In the genomic region with DNA sequence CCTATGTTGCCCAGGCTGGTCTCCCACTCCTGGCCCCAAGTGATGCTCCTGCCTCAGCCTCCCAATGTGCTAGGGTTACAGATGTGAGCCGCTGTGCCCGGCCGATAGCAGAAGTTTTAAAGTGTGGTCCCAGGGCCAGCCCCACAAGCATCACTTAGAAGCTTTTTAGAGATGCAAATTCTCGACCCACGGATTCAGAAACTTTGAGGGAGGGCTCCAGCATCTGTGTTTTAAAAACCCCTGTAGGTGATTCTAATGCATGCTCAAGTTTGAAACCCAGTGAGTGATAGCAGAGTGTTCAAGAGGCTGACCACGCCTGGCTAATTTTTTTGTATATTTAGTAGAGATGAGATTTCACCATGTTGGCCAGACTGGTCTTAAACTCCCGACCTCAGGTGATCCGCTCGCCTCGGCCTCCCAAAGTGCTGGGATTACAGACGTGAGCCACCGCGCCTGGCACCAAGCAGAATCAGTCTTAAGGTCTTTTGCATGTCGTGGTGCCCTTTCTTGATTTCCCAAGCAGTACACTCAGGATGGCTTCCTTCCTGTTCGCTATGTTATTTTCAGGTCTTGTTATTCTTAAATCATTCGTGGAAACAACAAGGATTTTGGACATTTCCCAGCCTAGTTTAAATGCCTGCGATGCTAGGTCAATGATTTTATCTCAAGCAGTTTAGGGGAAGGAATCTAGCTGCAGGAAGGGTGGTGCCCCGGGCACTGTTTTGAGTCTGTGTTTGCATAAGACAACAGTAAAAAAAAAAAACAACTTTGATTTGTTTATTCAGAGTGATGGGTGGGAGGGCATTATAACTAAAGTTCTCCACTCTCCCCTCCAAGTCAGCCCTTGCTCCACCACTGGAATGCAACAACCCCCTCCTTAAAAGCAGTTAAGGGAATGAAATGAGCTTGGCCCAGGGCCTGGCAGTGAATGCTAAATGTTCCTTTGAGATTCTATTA, we compare ENCODE assay signal across 8 cellular contexts. TPM values are rescaled to one million over a fixed set of nuclear protein-coding genes. Genes with fewer than 3 reads are reported as not detected.
DNase-seq lines count a peak whose midpoint lies in the region; ATAC-seq, FAIRE-seq and TF ChIP-seq lines count a peak whose summit lies in the region.

No MANE protein-coding gene starts in this region.

- H3K27ac Mint-ChIP-seq in IgD-negative memory B cell (peak overlapping the region; percentile 93 to 98 (median 95)), endodermal cell (peak overlapping the region; percentile 30)
- H3K27ac Mint-ChIP-seq in naive thymus-derived CD8-positive, alpha-beta T cell: peak overlapping the region in 8 of 10 donors; percentile 3 to 76 (median 36)

- H3K4me3 Mint-ChIP-seq in IgD-negative memory B cell (peak overlapping the region; percentile 79 to 96 (median 83)), endodermal cell (no peak overlapping the region)
- H3K4me3 Mint-ChIP-seq in naive thymus-derived CD8-positive, alpha-beta T cell: peak overlapping the region in 3 of 10 donors; percentile 29 to 34 (median 33)

- CTCF ChIA-PET in BJ (lab: Yijun Ruan, JAX): interaction anchor here (0.5 kb wide), 1 partner anchor 14 kb away, joined by 4 read pairs; no protein-coding TSS in a partner anchor

- TF ChIP-seq CTCF in BJ (IDR thresholded peaks at IDR 0.05; ENCODE audit: insufficient read depth, low read depth, low read length) (no peak), endodermal cell (conservative IDR thresholded peaks at IDR 0.05) (no peak)

- H3K36me3 ChIP-seq in BJ (ENCODE audit: control insufficient read depth, insufficient read depth, low read length) (no peaks in the 10 kb centered on the region), endodermal cell (ENCODE audit: control insufficient read depth, insufficient read depth, low read length) (no peaks in the 10 kb centered on the region)

- H3K4me1 ChIP-seq in endodermal cell (ENCODE audit: control insufficient read depth, insufficient read depth, low read length): no peaks in the 10 kb centered on the region

- H3K27me3 Mint-ChIP-seq in IgD-negative memory B cell (no peaks in the 10 kb centered on the region), endodermal cell (ENCODE audit: insufficient read depth) (no peaks in the 10 kb centered on the region)
- no peaks in the 10 kb centered on the region for H3K27me3 Mint-ChIP-seq in naive thymus-derived CD8-positive, alpha-beta T cell

- DNase-seq in BJ (ENCODE audit: low read depth) (peak; percentile 92), endodermal cell (no peak), H54 (ENCODE audit: insufficient read length, low spot score) (no peak)
- no peak for DNase-seq in naive thymus-derived CD8-positive, alpha-beta T cell

- no peak for ATAC-seq in naive thymus-derived CD8-positive, alpha-beta T cell
- ATAC-seq in GM18505 (IDR thresholded peaks at IDR 0.05; ENCODE audit: unreplicated experiment): no peak
- ATAC-seq in HG02970 (IDR thresholded peaks at IDR 0.05; ENCODE audit: low FRiP score, unreplicated experiment): no peak
- ATAC-seq in GM21360 (IDR thresholded peaks at IDR 0.05; ENCODE audit: unreplicated experiment): no peak

- H3K36me3 Mint-ChIP-seq in IgD-negative memory B cell (no peaks in the 10 kb centered on the region), endodermal cell (ENCODE audit: low read depth) (no peaks in the 10 kb centered on the region)
- no peaks in the 10 kb centered on the region for H3K36me3 Mint-ChIP-seq in naive thymus-derived CD8-positive, alpha-beta T cell

- no peak for TF ChIP-seq POLR2A in GM18505 (IDR thresholded peaks at IDR 0.05; ENCODE audit: borderline replicate concordance, extremely low read depth, insufficient read depth, insufficient read length)
- no peak for TF ChIP-seq POLR2A in H54 (IDR thresholded peaks at IDR 0.05; ENCODE audit: low read depth, low read length)

- H3K4me1 Mint-ChIP-seq in IgD-negative memory B cell (peaks cover 36 to 42% (median 40%) of the 10 kb centered on the region in 3 donors), endodermal cell (peaks cover 7% of the 10 kb centered on the region)
- peaks cover 5 to 45% (median 14%) of the 10 kb centered on the region in 4 donors for H3K4me1 Mint-ChIP-seq in naive thymus-derived CD8-positive, alpha-beta T cell

- no peaks in the 10 kb centered on the region for H3K9me3 ChIP-seq in endodermal cell (ENCODE audit: control insufficient read depth, low read length)

- H3K4me3 ChIP-seq in BJ (ENCODE audit: low read depth, low read length) (no peak overlapping the region), endodermal cell (ENCODE audit: low read length) (no peak overlapping the region)

- H3K27ac ChIP-seq in endodermal cell (ENCODE audit: low read depth, low read length): no peak overlapping the region

- FAIRE-seq in H54 (lab: Jason Lieb, UNC): no peak

- no peak overlapping the region for H3K9ac ChIP-seq in endodermal cell (ENCODE audit: extremely low read depth, low read length, poor library complexity, severe bottlenecking)

- H3K9me3 Mint-ChIP-seq in IgD-negative memory B cell (no peaks in the 10 kb centered on the region), endodermal cell (no peaks in the 10 kb centered on the region)
- peaks cover 0 to 2% (median 0%) of the 10 kb centered on the region in 9 donors for H3K9me3 Mint-ChIP-seq in naive thymus-derived CD8-positive, alpha-beta T cell

- POLR2A ChIA-PET in BJ (lab: Charles Lee): no interaction called here
- POLR2A ChIA-PET in naive thymus-derived CD8-positive, alpha-beta T cell (lab: Charles Lee): no interaction called here

- 80 to 82% methylated on average over 18 of the region's 18 CpGs for WGBS in endodermal cell (ENCODE audit: insufficient coverage in 1 of 2, insufficient read length in 1 of 2), 2 experiments

- H3K27me3 ChIP-seq in BJ (ENCODE audit: control insufficient read depth, insufficient read depth, low read length) (no peaks in the 10 kb centered on the region), endodermal cell (ENCODE audit: control insufficient read depth, insufficient read depth, low read length, poor library complexity, severe bottlenecking) (no peaks in the 10 kb centered on the region)

RNA-seq across cellular contexts. Expression of a gene that starts 9.2 kb away (rescaled TPM):
- 6.7 and 6.8 TPM in 2 replicates for polyA plus RNA-seq in BJ (2011; rRNA removed)
- 1.7 and 1.8 TPM in 2 replicates for polyA minus RNA-seq in BJ (2011; rRNA and poly(A)+ RNA removed)
- polyA plus RNA-seq in IgD-negative memory B cell: 14.3 TPM
- total RNA-seq in endodermal cell: 1 to 10 TPM; 2.6 TPM
- polyA plus RNA-seq in endodermal cell (2013, experiment 1 of 2): 1.3 TPM
- 1.2 TPM for polyA plus RNA-seq in endodermal cell (2013, experiment 2 of 2)
- 1 to 10 TPM; 3.3 TPM for total RNA-seq in naive thymus-derived CD8-positive, alpha-beta T cell
- polyA plus RNA-seq in naive thymus-derived CD8-positive, alpha-beta T cell: 1 to 10 TPM; 3.2 to 4.4 (median 3.9) TPM

RNA-seq across cellular contexts. Expression of a gene that starts 12.3 kb away (rescaled TPM):
- 7.5 and 8.1 TPM in 2 replicates for polyA plus RNA-seq in BJ (2011; rRNA removed)
- polyA minus RNA-seq in BJ (2011; rRNA and poly(A)+ RNA removed): 5.1 and 6.8 TPM in 2 replicates
- polyA plus RNA-seq in IgD-negative memory B cell: 47.5 TPM
- 10 to 100 TPM; 17.9 to 24.9 TPM for total RNA-seq in endodermal cell
- polyA plus RNA-seq in endodermal cell (2013, experiment 1 of 2): 22.9 TPM
- polyA plus RNA-seq in endodermal cell (2013, experiment 2 of 2): 16.3 TPM
- total RNA-seq in naive thymus-derived CD8-positive, alpha-beta T cell: 10 to 100 TPM; 46.6 to 48.8 TPM
- polyA plus RNA-seq in naive thymus-derived CD8-positive, alpha-beta T cell: 10 to 100 TPM; 16.8 to 27.0 (median 20.4) TPM

Comparison
In these comparisons a context has a peak if more than half of its experiments do, and no peak if none do; other contexts are left out.
1. H3K27ac Mint-ChIP-seq: peak in every context shown above with its lines; median percentile 95 in IgD-negative memory B cell; 36 in naive thymus-derived CD8-positive, alpha-beta T cell; 30 in endodermal cell.